Comparison of ENCODE assay signal across 35 cellular contexts in the genomic region with DNA sequence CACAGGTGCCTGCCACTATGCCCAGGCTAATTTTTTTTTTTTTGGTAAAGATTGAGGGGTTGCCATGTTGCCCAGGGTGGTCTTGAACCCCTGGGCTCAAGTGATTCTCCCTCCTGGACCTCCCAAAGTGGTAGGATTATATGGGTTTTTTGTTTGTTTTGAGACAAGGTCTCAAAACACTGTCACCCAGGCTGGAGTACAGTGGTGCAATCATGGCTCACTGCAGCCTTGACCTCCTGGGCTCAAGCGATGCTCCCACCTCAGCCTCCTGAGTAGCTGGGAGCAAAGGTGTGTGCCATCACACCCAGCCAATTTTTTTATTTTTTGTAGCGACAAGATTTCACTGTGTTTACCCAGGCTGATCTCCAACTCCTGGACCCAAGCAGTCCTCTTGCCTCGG.
"Had no signal": no experiment of that assay in that cellular context is flagged by ENCODE, and none has a peak within 500 bp of the region (broad histone marks: within the 10 kb centered on the region; RNA-seq: fewer than 3 reads in every experiment).

No MANE protein-coding gene starts in this region.

- DNase-seq: Karpas-422, Kasumi-1, MG63, MM.1S, MV-4-11, NCI-H1048, NCI-H1092, NCI-H1092 treated with DMSO at 0.1 percent for 48 hours, NCI-H1105, NCI-H1105 treated with DMSO at 0.1 percent for 48 hours, NCI-H1417, NCI-H1417 treated with DMSO at 0.1 percent for 48 hours, NCI-H1436, NCI-H1436 treated with DMSO at 0.1 percent for 48 hours, NCI-H146, NCI-H1694, NCI-H1694 treated with DMSO at 0.1 percent for 48 hours, NCI-H187, NCI-H187 treated with DMSO at 0.1 percent for 48 hours, NCI-H1930, NCI-H2029, NCI-H2029 treated with DMSO at 0.1 percent for 48 hours, NCI-H2081, NCI-H2081 treated with DMSO at 0.1 percent for 48 hours, NCI-H2107, NCI-H2171, NCI-H2171 treated with DMSO at 0.1 percent for 48 hours, NCI-H2227 treated with DMSO at 0.1 percent for 48 hours, NCI-H226, NCI-H345, NCI-H446, NCI-H446 treated with DMSO at 0.1 percent for 48 hours, NCI-H510A, NCI-H510A treated with DMSO at 0.1 percent for 48 hours had no signal

- H3K9me3 ChIP-seq: MG63 had no signal

- H3K27ac ChIP-seq: KMS-11 had no signal

- H3K36me3 ChIP-seq: MG63 had no signal

- H3K4me2 ChIP-seq: KMS-11 had no signal

- H3K9ac ChIP-seq: KMS-11 had no signal

- H3K4me3 ChIP-seq: MG63 had no signal
